In the genomic region with DNA sequence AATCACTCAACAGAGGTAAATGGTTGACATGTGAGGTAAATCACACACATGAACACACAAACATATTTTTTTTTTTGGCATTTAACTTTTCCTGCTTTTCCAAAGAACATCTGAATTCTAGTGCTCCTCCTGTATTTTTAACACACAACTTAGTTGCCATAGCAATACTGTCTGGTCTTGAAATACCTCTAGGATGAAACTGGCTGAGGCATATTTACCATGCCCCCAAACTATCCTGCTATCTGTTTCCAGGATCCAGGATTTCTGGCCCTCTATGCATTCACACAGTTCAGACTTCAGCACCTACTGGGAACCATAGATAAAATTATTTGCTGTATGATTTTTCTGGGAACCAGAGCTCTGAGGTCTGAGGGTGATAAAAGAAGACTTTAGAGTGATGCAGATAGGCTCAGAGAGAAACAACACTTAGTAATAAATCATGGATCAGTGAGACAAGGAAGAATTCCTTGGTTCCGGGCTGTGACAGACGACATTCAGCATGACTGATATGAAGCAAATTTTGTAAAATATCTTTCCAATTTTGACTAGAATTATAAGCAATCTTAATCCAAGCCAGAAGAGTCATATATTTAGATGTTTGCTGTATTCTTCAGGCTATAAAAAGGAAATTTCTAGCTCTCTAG, we compare ENCODE assay signal across 24 cellular contexts.
DNase-seq lines count a peak whose midpoint lies in the region; ATAC-seq and TF ChIP-seq lines count a peak whose summit lies in the region.
"Had no signal": no experiment of that assay in that cellular context is flagged by ENCODE, and none has a peak within 500 bp of the region (broad histone marks: within the 10 kb centered on the region; RNA-seq: fewer than 3 reads in every experiment).

No MANE protein-coding gene starts in this region.

- peaks cover 2% of the 10 kb centered on the region; the same call in 1 of the 2 replicates for H3K9me3 ChIP-seq in SJCRH30 (replicated peaks)
- H3K9me3 ChIP-seq in mesodermal cell (ENCODE audit: control insufficient read depth, low read length) = no peaks in the 10 kb centered on the region
- H3K9me3 ChIP-seq in OCI-LY7 (ENCODE audit: low read length) = no peaks in the 10 kb centered on the region

- CTCF ChIA-PET in OCI-LY7 (lab: Charles Lee; ENCODE audit: unreplicated experiment) = no interaction called here

- intact Hi-C loops in OCI-LY7 (cut with micrococcal nuclease; ENCODE audit: unreplicated experiment) = no loop called here

- H3K4me3 ChIP-seq in SJCRH30 (no peak overlapping the region), mesodermal cell (ENCODE audit: extremely low read depth, insufficient read depth, low read length, poor library complexity, severe bottlenecking) (no peak overlapping the region), OCI-LY7 (ENCODE audit: low read depth, low read length, poor library complexity, severe bottlenecking) (no peak overlapping the region)
- H3K4me3 ChIP-seq: PC-9 had no signal

- no peaks in the 10 kb centered on the region for H3K9me2 ChIP-seq in OCI-LY7 (ENCODE audit: insufficient read depth, low read length)

- ATAC-seq in GM18511 (IDR thresholded peaks at IDR 0.05; ENCODE audit: unreplicated experiment) = no peak

- no peaks in the 10 kb centered on the region for H3K79me2 ChIP-seq in OCI-LY7 (ENCODE audit: insufficient read depth, low read depth, low read length)

- H3K4me1 ChIP-seq in SJCRH30 = peaks cover 38% of the 10 kb centered on the region
- H3K4me1 ChIP-seq in mesodermal cell (ENCODE audit: control insufficient read depth, insufficient read depth, low read length, poor library complexity, severe bottlenecking) = peaks cover 30% of the 10 kb centered on the region
- no peaks in the 10 kb centered on the region for H3K4me1 ChIP-seq in OCI-LY7 (ENCODE audit: insufficient read depth, low read length, poor library complexity, severe bottlenecking)

- POLR2A ChIA-PET in OCI-LY7 (lab: Charles Lee) = interaction anchor here (0.6 to 1.3 kb wide), 4 partner anchors 12 to 250 kb away, joined by 3 read pairs; no protein-coding TSS in a partner anchor

- H3K4me2 ChIP-seq in OCI-LY7 (ENCODE audit: low read length) = no peak overlapping the region
- H3K4me2 ChIP-seq: PC-9 had no signal

- H3K27ac ChIP-seq in SJCRH30 (peak overlapping the region; percentile 61), cingulate gyrus (ENCODE audit: low read depth, low read length) (peak overlapping the region; percentile 51), mesodermal cell (ENCODE audit: low read depth, low read length, severe bottlenecking) (peak overlapping the region; percentile 52), OCI-LY7 (ENCODE audit: low read depth, low read length, poor library complexity, severe bottlenecking) (no peak overlapping the region)
- H3K27ac ChIP-seq: PC-9 had no signal

- TF ChIP-seq CTCF in OCI-LY7 (conservative IDR thresholded peaks at IDR 0.05; ENCODE audit: low read length) = no peak

- DNase-seq in EH (ENCODE audit: low read depth) (peak; percentile 31), SJCRH30 (no peak), UCSD-AML1 (lab: John Stamatoyannopoulos, UW; ENCODE audit: unreplicated experiment) (no peak), OCI-LY7 (ENCODE audit: low spot score) (no peak), putamen (ENCODE audit: low spot score) (no peak)
- DNase-seq: 8988T, ACHN, Calu3, DND-41, Kasumi-1, MV-4-11, NCI-H1105, NCI-H1436 treated with DMSO at 0.1 percent for 48 hours, NCI-H1930, NCI-H2107, NCI-H446, NCI-H524 treated with DMSO at 0.1 percent for 48 hours, NCI-H774, PC-9, Right ventricle myocardium superior, RPMI8226 had no signal

- no peaks in the 10 kb centered on the region for H4K20me1 ChIP-seq in OCI-LY7 (ENCODE audit: insufficient read depth, low read length)

- WGBS in mesodermal cell (ENCODE audit: insufficient coverage in 2 of 2), 2 experiments = no CpG with 5 or more reads among the region's 2 CpGs

- no peak overlapping the region for H2AFZ ChIP-seq in OCI-LY7 (ENCODE audit: low read length)
- H2AFZ ChIP-seq: PC-9 had no signal

- H3K27me3 ChIP-seq in SJCRH30 = no peaks in the 10 kb centered on the region

- H3K36me3 ChIP-seq in SJCRH30 (no peaks in the 10 kb centered on the region), mesodermal cell (ENCODE audit: control insufficient read depth, insufficient read depth, low read length) (no peaks in the 10 kb centered on the region), OCI-LY7 (ENCODE audit: insufficient read depth, low read length) (no peaks in the 10 kb centered on the region)

- no TSS peak for BruUV-seq in OCI-LY7 (replicated peaks; lab: Mats Ljungman, UMichigan)
